In genomic region chr13:75850915-75851314, GRCh38 we compare ENCODE assay signal across 1 cellular context.
TF ChIP-seq lines count a peak whose summit lies in the region.

No MANE protein-coding gene starts in this region.

TF ChIP-seq in K562, 482 proteins besides CTCF, POLR2A, EP300 and RAD21 (continued from another document):
- TF ChIP-seq NR0B1 (IDR thresholded peaks at IDR 0.05; ENCODE audit: partially characterized antibody) (no peak), L3MBTL2 (IDR thresholded peaks at IDR 0.05) (peak; percentile 70), KLF13 (tag; IDR thresholded peaks at IDR 0.05; ENCODE audit: borderline replicate concordance, low read depth) (no peak)
- TF ChIP-seq, protein P1, sequence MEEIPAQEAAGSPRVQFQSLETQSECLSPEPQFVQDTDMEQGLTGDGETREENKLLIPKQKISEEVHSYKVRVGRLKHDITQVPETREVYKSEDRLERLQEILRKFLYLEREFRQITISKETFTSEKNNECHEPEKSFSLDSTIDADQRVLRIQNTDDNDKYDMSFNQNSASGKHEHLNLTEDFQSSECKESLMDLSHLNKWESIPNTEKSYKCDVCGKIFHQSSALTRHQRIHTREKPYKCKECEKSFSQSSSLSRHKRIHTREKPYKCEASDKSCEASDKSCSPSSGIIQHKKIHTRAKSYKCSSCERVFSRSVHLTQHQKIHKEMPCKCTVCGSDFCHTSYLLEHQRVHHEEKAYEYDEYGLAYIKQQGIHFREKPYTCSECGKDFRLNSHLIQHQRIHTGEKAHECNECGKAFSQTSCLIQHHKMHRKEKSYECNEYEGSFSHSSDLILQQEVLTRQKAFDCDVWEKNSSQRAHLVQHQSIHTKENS (CRISPR knock-in tag; IDR thresholded peaks at IDR 0.05) = no peak
